33 cellular contexts compared by ENCODE assay signal in the genomic region with DNA sequence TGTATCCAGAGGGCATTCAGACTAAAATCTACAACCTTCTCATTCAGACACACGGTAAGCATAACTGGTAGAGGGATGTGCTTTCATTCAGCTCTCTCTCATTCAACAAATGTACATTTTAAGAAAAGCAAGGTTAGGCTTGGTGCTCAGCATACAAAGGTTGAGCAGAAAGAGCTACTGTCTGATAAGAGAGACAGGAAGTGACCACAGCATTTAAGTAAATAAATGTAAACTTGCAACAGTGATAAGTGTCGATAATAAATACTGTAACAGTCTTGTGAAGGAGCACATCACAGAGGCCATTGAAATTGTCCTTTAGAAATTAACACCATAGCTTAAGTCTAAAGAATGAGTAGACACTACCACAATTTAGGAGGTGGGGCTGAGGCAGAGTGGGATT. TPM values are rescaled to one million over a fixed set of nuclear protein-coding genes. Genes with fewer than 3 reads are reported as not detected.
DNase-seq lines count a peak whose midpoint lies in the region; ATAC-seq and TF ChIP-seq lines count a peak whose summit lies in the region.
"Had no signal": no experiment of that assay in that cellular context is flagged by ENCODE, and none has a peak within 500 bp of the region (broad histone marks: within the 10 kb centered on the region; RNA-seq: fewer than 3 reads in every experiment).

No MANE protein-coding gene starts in this region.

- no peaks in the 10 kb centered on the region for H3K27me3 Mint-ChIP-seq in activated CD4-positive, alpha-beta memory T cell treated with anti-CD3 and anti-CD28 coated beads for 36 hours
- H3K27me3 Mint-ChIP-seq in activated CD4-positive, alpha-beta memory T cell treated with anti-CD3 and anti-CD28 coated beads, Interleukin-2, amount 10 ng/mL, durations not matched to agents 7 days and 5 days = no peaks in the 10 kb centered on the region
- H3K27me3 Mint-ChIP-seq in CD4-positive, CD25-positive, alpha-beta regulatory T cell = no peaks in the 10 kb centered on the region
- H3K27me3 Mint-ChIP-seq: T-helper 17 cell had no signal

- H3K4me1 ChIP-seq in CD4-positive, CD25-positive, alpha-beta regulatory T cell (ENCODE audit: control insufficient read depth, insufficient read depth, low read length, poor library complexity, severe bottlenecking) = peaks cover 93% of the 10 kb centered on the region
- H3K4me1 ChIP-seq in effector memory CD4-positive, alpha-beta T cell (ENCODE audit: control insufficient read depth, insufficient read depth, low read length, poor library complexity, severe bottlenecking) = peaks cover 65% of the 10 kb centered on the region
- no peaks in the 10 kb centered on the region for H3K4me1 ChIP-seq in BE2C
- H3K4me1 ChIP-seq: ascending aorta, lower lobe of right lung had no signal

- H3K9me3 Mint-ChIP-seq in activated CD4-positive, alpha-beta memory T cell treated with anti-CD3 and anti-CD28 coated beads for 36 hours = no peaks in the 10 kb centered on the region
- no peaks in the 10 kb centered on the region for H3K9me3 Mint-ChIP-seq in activated CD4-positive, alpha-beta memory T cell treated with anti-CD3 and anti-CD28 coated beads, Interleukin-2, amount 10 ng/mL, durations not matched to agents 7 days and 5 days
- peaks cover 0 to 2% (median 0%) of the 10 kb centered on the region in 7 donors for H3K9me3 Mint-ChIP-seq in CD4-positive, CD25-positive, alpha-beta regulatory T cell
- H3K9me3 Mint-ChIP-seq: nephron progenitor cell had no signal

- no peak for TF ChIP-seq CTCF in BE2C (IDR thresholded peaks at IDR 0.05; ENCODE audit: low read depth, low read length)

- peaks cover 21% of the 10 kb centered on the region for H3K36me3 Mint-ChIP-seq in activated CD4-positive, alpha-beta memory T cell treated with anti-CD3 and anti-CD28 coated beads for 36 hours
- peaks cover 46% of the 10 kb centered on the region for H3K36me3 Mint-ChIP-seq in activated CD4-positive, alpha-beta memory T cell treated with anti-CD3 and anti-CD28 coated beads, Interleukin-2, amount 10 ng/mL, durations not matched to agents 7 days and 5 days (ENCODE audit: low read depth)
- peaks cover 9% of the 10 kb centered on the region for H3K36me3 Mint-ChIP-seq in CD4-positive, CD25-positive, alpha-beta regulatory T cell

- CTCF ChIA-PET in activated CD4-positive, alpha-beta memory T cell treated with anti-CD3 and anti-CD28 coated beads for 36 hours (lab: Charles Lee) = interaction anchor here (0.7 to 5.0 kb wide), 8 partner anchors 9 to 146 kb away, joined by 3 to 48 read pairs (median 4); a partner anchor contains a TSS
- CTCF ChIA-PET in activated CD4-positive, alpha-beta memory T cell treated with anti-CD3 and anti-CD28 coated beads, Interleukin-2, amount 10 ng/mL, durations not matched to agents 7 days and 5 days (lab: Charles Lee) = interaction anchor here (0.9 to 5.0 kb wide), 3 partner anchors 33 to 121 kb away, joined by 6 to 18 read pairs (median 10); no protein-coding TSS in a partner anchor

- H3K9me3 ChIP-seq in CD4-positive, CD25-positive, alpha-beta regulatory T cell (ENCODE audit: control insufficient read depth in 2 of 2, low read length in 2 of 2) = no peaks in the 10 kb centered on the region
- no peaks in the 10 kb centered on the region for H3K9me3 ChIP-seq in effector memory CD4-positive, alpha-beta T cell (ENCODE audit: control insufficient read depth, low read length)
- H3K9me3 ChIP-seq in BE2C = no peaks in the 10 kb centered on the region
- H3K9me3 ChIP-seq: ascending aorta, heart right ventricle, lower lobe of right lung, MG63, SK-N-SH had no signal

- H3K27ac Mint-ChIP-seq in activated CD4-positive, alpha-beta memory T cell treated with anti-CD3 and anti-CD28 coated beads for 36 hours = no peak overlapping the region
- no peak overlapping the region for H3K27ac Mint-ChIP-seq in activated CD4-positive, alpha-beta memory T cell treated with anti-CD3 and anti-CD28 coated beads, Interleukin-2, amount 10 ng/mL, durations not matched to agents 7 days and 5 days
- H3K27ac Mint-ChIP-seq in CD4-positive, CD25-positive, alpha-beta regulatory T cell = peak overlapping the region in 2 of 3 donors; percentile 95 to 100
- H3K27ac Mint-ChIP-seq: nephron progenitor cell, T-helper 17 cell had no signal

- peak overlapping the region; percentile 98 for H3K4me3 ChIP-seq in CD4-positive, CD25-positive, alpha-beta regulatory T cell (ENCODE audit: low read depth, low read length)
- H3K4me3 ChIP-seq in effector memory CD4-positive, alpha-beta T cell (ENCODE audit: insufficient read depth, low read depth, low read length, poor library complexity, severe bottlenecking) = peak overlapping the region; percentile 7
- H3K4me3 ChIP-seq in BE2C (ENCODE audit: low read depth, low read length) = no peak overlapping the region
- H3K4me3 ChIP-seq: ascending aorta, heart right ventricle, lower lobe of right lung, MG63, skin epidermis had no signal

- POLR2A ChIA-PET in activated CD4-positive, alpha-beta memory T cell treated with anti-CD3 and anti-CD28 coated beads for 36 hours (lab: Charles Lee) = interaction anchor here (1.3 to 6.4 kb wide), 7 partner anchors 46 to 71 kb away, joined by 4 to 87 read pairs (median 5); a partner anchor contains a TSS
- POLR2A ChIA-PET in activated CD4-positive, alpha-beta memory T cell treated with anti-CD3 and anti-CD28 coated beads, Interleukin-2, amount 10 ng/mL, durations not matched to agents 7 days and 5 days (lab: Charles Lee) = interaction anchor here (0.9 to 7.2 kb wide), 12 partner anchors 23 to 433 kb away, joined by 3 to 75 read pairs (median 6); a partner anchor contains a TSS

- H3K27ac ChIP-seq in CD4-positive, CD25-positive, alpha-beta regulatory T cell (ENCODE audit: insufficient read depth, low read length, poor library complexity, severe bottlenecking) = peak overlapping the region; percentile 88
- peak overlapping the region; percentile 86 for H3K27ac ChIP-seq in effector memory CD4-positive, alpha-beta T cell (ENCODE audit: insufficient read depth, low read length, poor library complexity, severe bottlenecking)
- H3K27ac ChIP-seq: ascending aorta, lower lobe of right lung had no signal

- H3K4me1 Mint-ChIP-seq in activated CD4-positive, alpha-beta memory T cell treated with anti-CD3 and anti-CD28 coated beads for 36 hours (ENCODE audit: low read depth) = peaks cover 64% of the 10 kb centered on the region
- peaks cover 46% of the 10 kb centered on the region for H3K4me1 Mint-ChIP-seq in activated CD4-positive, alpha-beta memory T cell treated with anti-CD3 and anti-CD28 coated beads, Interleukin-2, amount 10 ng/mL, durations not matched to agents 7 days and 5 days
- peaks cover 48 to 62% (median 52%) of the 10 kb centered on the region in 4 donors for H3K4me1 Mint-ChIP-seq in CD4-positive, CD25-positive, alpha-beta regulatory T cell
- H3K4me1 Mint-ChIP-seq: nephron progenitor cell had no signal

- H3K36me3 ChIP-seq in CD4-positive, CD25-positive, alpha-beta regulatory T cell (ENCODE audit: control insufficient read depth, insufficient read depth, low read length) = peaks cover 3% of the 10 kb centered on the region
- no peaks in the 10 kb centered on the region for H3K36me3 ChIP-seq in effector memory CD4-positive, alpha-beta T cell (ENCODE audit: control insufficient read depth, insufficient read depth, low read length)
- no peaks in the 10 kb centered on the region for H3K36me3 ChIP-seq in BE2C
- H3K36me3 ChIP-seq: ascending aorta, heart right ventricle, lower lobe of right lung, MG63 had no signal

- intact Hi-C loops in activated CD4-positive, alpha-beta memory T cell treated with anti-CD3 and anti-CD28 coated beads for 36 hours (cut with micrococcal nuclease) = loop anchor here (5.0 kb wide), 1 partner anchor 432 kb away; a partner anchor contains a TSS

- ATAC-seq in CD4-positive, CD25-positive, alpha-beta regulatory T cell (ENCODE audit: low read depth in 2 of 2) = no peak
- ATAC-seq: esophagus mucosa, heart right ventricle, lower lobe of right lung, T-helper 17 cell had no signal

- DNase-seq in activated CD4-positive, alpha-beta memory T cell treated with anti-CD3 and anti-CD28 coated beads for 36 hours = peak; percentile 35
- DNase-seq in activated CD4-positive, alpha-beta memory T cell treated with anti-CD3 and anti-CD28 coated beads, Interleukin-2, amount 10 ng/mL, durations not matched to agents 7 days and 5 days = no peak
- peak in 1 of 3 donors; percentile 24 for DNase-seq in CD4-positive, CD25-positive, alpha-beta regulatory T cell
- peak; percentile 40 for DNase-seq in OCI-M1 (lab: John Stamatoyannopoulos, UW)
- no peak for DNase-seq in effector memory CD4-positive, alpha-beta T cell
- DNase-seq in BE2C = no peak
- no peak for DNase-seq in NCI-H2107 treated with DMSO at 0.1 percent for 48 hours (lab: John Stamatoyannopoulos, UW; ENCODE audit: unreplicated experiment)
- DNase-seq in activated gamma-delta T cell treated with Interleukin-2 at 50 U/mL for 16 hours = no peak
- DNase-seq: activated naive CD4-positive, alpha-beta T cell treated with Interleukin-2 at 50 U/mL for 16 hours; caudate nucleus; cortex of kidney; EL; foreskin fibroblast; heart right ventricle; lower lobe of right lung; MG63; NCI-H1105 treated with DMSO at 0.1 percent for 48 hours; NCI-H2081 treated with DMSO at 0.1 percent for 48 hours; NCI-H446 treated with DMSO at 0.1 percent for 48 hours; NCI-H82; nephron progenitor cell; SK-N-SH; stimulated activated CD4-positive, alpha-beta T cell treated with anti-CD3 and anti-CD28 coated beads, Interleukin-1b, Interleukin-23, amount 100 ng/mL, for 48 hours; T-helper 17 cell; trophoblast cell had no signal

- no peaks in the 10 kb centered on the region for H3K27me3 ChIP-seq in CD4-positive, CD25-positive, alpha-beta regulatory T cell (ENCODE audit: control insufficient read depth, insufficient read depth, low read length)
- H3K27me3 ChIP-seq in effector memory CD4-positive, alpha-beta T cell (replicated peaks; ENCODE audit: control insufficient read depth, insufficient read depth, low read length, poor library complexity, severe bottlenecking) = no peaks in the 10 kb centered on the region
- peaks cover 3% of the 10 kb centered on the region for H3K27me3 ChIP-seq in BE2C
- H3K27me3 ChIP-seq: ascending aorta, MG63 had no signal

- H3K4me3 Mint-ChIP-seq in activated CD4-positive, alpha-beta memory T cell treated with anti-CD3 and anti-CD28 coated beads for 36 hours = peak overlapping the region; percentile 73
- H3K4me3 Mint-ChIP-seq in activated CD4-positive, alpha-beta memory T cell treated with anti-CD3 and anti-CD28 coated beads, Interleukin-2, amount 10 ng/mL, durations not matched to agents 7 days and 5 days = no peak overlapping the region
- peak overlapping the region in 3 of 4 donors; percentile 61 to 88 (median 86) for H3K4me3 Mint-ChIP-seq in CD4-positive, CD25-positive, alpha-beta regulatory T cell
- H3K4me3 Mint-ChIP-seq: nephron progenitor cell, T-helper 17 cell had no signal

RNA-seq across cellular contexts. Expression of a gene that starts 3.4 kb away (rescaled TPM):
- 10 to 100 TPM; 37.9 to 39.0 TPM for total RNA-seq in activated CD4-positive, alpha-beta memory T cell treated with anti-CD3 and anti-CD28 coated beads for 36 hours
- total RNA-seq in activated CD4-positive, alpha-beta memory T cell treated with anti-CD3 and anti-CD28 coated beads, Interleukin-2, amount 10 ng/mL, durations not matched to agents 7 days and 5 days = 100 to 1,000 TPM; 323 to 338 TPM
- 125 TPM for total RNA-seq in CD4-positive, CD25-positive, alpha-beta regulatory T cell
- polyA plus RNA-seq in CD4-positive, CD25-positive, alpha-beta regulatory T cell = 100 to 1,000 TPM; 104 to 149 (median 130) TPM
- 1.8 TPM for polyA plus RNA-seq in BE2C (2012; ENCODE audit: insufficient read depth, insufficient read length, low read depth)
- total RNA-seq: HT-29, OCI-LY7, osteocyte had no signal

RNA-seq across cellular contexts. Expression of a gene that starts 49.8 kb away (rescaled TPM):
- 100 to 1,000 TPM; 609 to 610 TPM for total RNA-seq in activated CD4-positive, alpha-beta memory T cell treated with anti-CD3 and anti-CD28 coated beads for 36 hours
- 10 to 100 TPM; 36.6 to 38.7 TPM for total RNA-seq in activated CD4-positive, alpha-beta memory T cell treated with anti-CD3 and anti-CD28 coated beads, Interleukin-2, amount 10 ng/mL, durations not matched to agents 7 days and 5 days
- total RNA-seq in CD4-positive, CD25-positive, alpha-beta regulatory T cell = 0.27 TPM
- polyA plus RNA-seq in CD4-positive, CD25-positive, alpha-beta regulatory T cell = under 1 TPM in 3 of 4 donors, not detected in 1; 0.15 to 1.00 (median 0.80) TPM
- not detected for polyA plus RNA-seq in BE2C (2012; ENCODE audit: insufficient read depth, insufficient read length, low read depth)
- total RNA-seq: HT-29, mononuclear cell, OCI-LY7, osteocyte had no signal
- polyA plus RNA-seq: BJ, heart right ventricle had no signal

Comparison
In these comparisons a context has a peak if more than half of its experiments do, and no peak if none do; other contexts are left out.
1. DNase-seq: peak in activated CD4-positive, alpha-beta memory T cell treated with anti-CD3 and anti-CD28 coated beads for 36 hours (single experiment) and OCI-M1 (single experiment); none in activated CD4-positive, alpha-beta memory T cell treated with anti-CD3 and anti-CD28 coated beads, Interleukin-2, amount 10 ng/mL, durations not matched to agents 7 days and 5 days (single experiment), effector memory CD4-positive, alpha-beta T cell (0 of 3), BE2C (single experiment), NCI-H2107 treated with DMSO at 0.1 percent for 48 hours (single experiment) and activated gamma-delta T cell treated with Interleukin-2 at 50 U/mL for 16 hours (single experiment).
2. H3K27ac Mint-ChIP-seq: peak in CD4-positive, CD25-positive, alpha-beta regulatory T cell (2 of 3); none in activated CD4-positive, alpha-beta memory T cell treated with anti-CD3 and anti-CD28 coated beads for 36 hours (single experiment) and activated CD4-positive, alpha-beta memory T cell treated with anti-CD3 and anti-CD28 coated beads, Interleukin-2, amount 10 ng/mL, durations not matched to agents 7 days and 5 days (single experiment).
3. RNA of a gene that starts 49.8 kb away (total RNA-seq): 609 to 610 TPM in activated CD4-positive, alpha-beta memory T cell treated with anti-CD3 and anti-CD28 coated beads for 36 hours and 36.6 to 38.7 TPM in activated CD4-positive, alpha-beta memory T cell treated with anti-CD3 and anti-CD28 coated beads, Interleukin-2, amount 10 ng/mL, durations not matched to agents 7 days and 5 days; 0.27 TPM in CD4-positive, CD25-positive, alpha-beta regulatory T cell (single experiment); every median in the first group is over 10 times any median in the second.